Comparison of ENCODE assay signal across 8 cellular contexts in the genomic region with DNA sequence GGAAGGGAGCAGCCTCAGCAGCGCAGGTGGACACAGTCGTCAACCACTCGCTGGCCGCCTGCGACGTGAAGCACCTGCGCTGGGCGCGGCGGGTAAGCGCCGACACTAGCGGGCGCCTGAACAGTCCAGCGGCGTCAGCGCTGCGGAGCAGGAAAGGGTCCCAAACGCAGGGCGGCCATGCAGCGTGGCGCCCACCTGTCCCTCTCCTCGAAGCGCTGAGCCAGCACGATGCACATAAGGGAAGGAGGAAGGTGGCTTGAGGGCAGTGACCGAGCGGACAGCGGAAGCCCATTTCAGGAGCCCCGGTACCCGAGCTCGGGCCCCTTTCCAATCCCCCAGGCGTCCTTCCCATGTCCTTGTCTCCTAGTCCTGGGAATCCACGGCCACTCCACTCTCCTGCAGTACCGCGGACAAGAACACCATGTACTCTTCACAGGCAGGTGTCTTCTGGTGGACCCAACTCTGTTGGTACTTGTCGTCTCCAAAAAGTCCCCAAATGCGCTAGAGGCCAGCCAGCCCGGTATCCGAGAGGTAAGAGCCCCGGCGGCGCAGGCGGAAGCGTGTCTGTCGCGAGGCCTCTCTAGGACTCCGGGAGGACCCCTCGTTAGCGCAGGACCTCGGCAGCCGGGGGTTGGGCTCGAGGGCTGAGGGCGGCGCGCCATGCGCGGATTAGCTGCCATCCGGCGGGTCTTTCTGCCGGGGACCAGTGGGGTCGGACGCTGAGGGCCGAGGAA. TPM values are rescaled to one million over a fixed set of nuclear protein-coding genes. Genes with fewer than 3 reads are reported as not detected.
DNase-seq lines count a peak whose midpoint lies in the region; ATAC-seq and TF ChIP-seq lines count a peak whose summit lies in the region.

No MANE protein-coding gene starts in this region.

- peaks cover 0 to 13% (median 0%) of the 10 kb centered on the region in 7 donors for H3K27me3 ChIP-seq in heart right ventricle

- H3K4me3 ChIP-seq in heart right ventricle, result peak overlapping the region; percentile 35 to 71 (median 58)

- peak; percentile 95 for ATAC-seq in WTC11
- ATAC-seq in heart right ventricle, result peak; percentile 88 to 96 (median 94)

- H3K4me1 Mint-ChIP-seq in WTC11, result 0 out of 2 replicates have a peak, but pooled peaks cover 6% of the 10 kb centered on the region

- peaks cover 30% of the 10 kb centered on the region for H3K9me3 ChIP-seq in ES-I3 (ENCODE audit: control insufficient read depth, insufficient read depth, low read length)
- peaks cover 10 to 58% (median 43%) of the 10 kb centered on the region in 11 donors for H3K9me3 ChIP-seq in heart right ventricle

- peak overlapping the region; percentile 46 for H3K9ac ChIP-seq in ES-I3 (ENCODE audit: low read depth, low read length)

- CTCF ChIA-PET in WTC11 (lab: Charles Lee), result interaction anchor here (1.2 kb wide), 1 partner anchor 141 kb away, joined by 3 read pairs; no protein-coding TSS in a partner anchor

- WGBS in heart right ventricle, 2 donors, result 1% methylated on average over 62 to 63 of the region's 63 CpGs

- peaks cover 44% of the 10 kb centered on the region for H3K9me3 Mint-ChIP-seq in WTC11

- peaks cover 33% of the 10 kb centered on the region for H3K36me3 Mint-ChIP-seq in WTC11

- H3K36me3 ChIP-seq in ES-I3 (ENCODE audit: insufficient read depth, low read length) (no peaks in the 10 kb centered on the region; the same call in 1 of the 2 replicates), heart right ventricle (peaks cover 0 to 28% (median 8%) of the 10 kb centered on the region in 9 donors)

- H3K27me3 Mint-ChIP-seq in WTC11 (ENCODE audit: low read depth), result peaks cover 62% of the 10 kb centered on the region

- intact Hi-C loops in heart right ventricle (cut with DNase I) (loop anchor here in 1 of 10 donors (10.0 kb wide), 1 partner anchor 88 kb away; no protein-coding TSS in a partner anchor), posterior vena cava (cut with DNase I) (no loop called here)

- peak; percentile 92 for DNase-seq in WTC11 (ENCODE audit: low spot score)
- DNase-seq in heart right ventricle, result peak; percentile 72 to 82
- peak; percentile 85 for DNase-seq in posterior vena cava (ENCODE audit: low spot score)
- no peak for DNase-seq in UCSD-AML1 (lab: John Stamatoyannopoulos, UW; ENCODE audit: unreplicated experiment)
- DNase-seq in central memory CD4-positive, alpha-beta T cell, result no peak
- DNase-seq in GM20000 (ENCODE audit: low spot score), result no peak
- DNase-seq in T-helper 9 cell, result no peak

- peak overlapping the region; percentile 10 to 85 (median 74) for H3K27ac ChIP-seq in heart right ventricle

- H3K27ac Mint-ChIP-seq in WTC11, result peak overlapping the region; percentile 84

- POLR2A ChIA-PET in WTC11 (lab: Charles Lee), result interaction anchor here (1.4 kb wide), 1 partner anchor 17 kb away, joined by 3 read pairs; no protein-coding TSS in a partner anchor

- H3K4me1 ChIP-seq in ES-I3 (ENCODE audit: insufficient read depth, low read length) (no peaks in the 10 kb centered on the region), heart right ventricle (peaks cover 0 to 18% (median 8%) of the 10 kb centered on the region in 9 donors)

- TF ChIP-seq CTCF in WTC11 (IDR thresholded peaks at IDR 0.05), result no peak
- TF ChIP-seq CTCF in heart right ventricle (IDR thresholded peaks at IDR 0.05), result peak in 1 of 9 donors; percentile 9
- no peak for TF ChIP-seq CTCF in GM20000 (IDR thresholded peaks at IDR 0.05; ENCODE audit: extremely low read depth, missing control alignments)

- peak overlapping the region; percentile 89 for H3K4me3 Mint-ChIP-seq in WTC11

TF ChIP-seq in WTC11, 78 proteins besides CTCF, POLR2A, EP300 and RAD21 (continues in another document):
- TF ChIP-seq, protein P1, sequence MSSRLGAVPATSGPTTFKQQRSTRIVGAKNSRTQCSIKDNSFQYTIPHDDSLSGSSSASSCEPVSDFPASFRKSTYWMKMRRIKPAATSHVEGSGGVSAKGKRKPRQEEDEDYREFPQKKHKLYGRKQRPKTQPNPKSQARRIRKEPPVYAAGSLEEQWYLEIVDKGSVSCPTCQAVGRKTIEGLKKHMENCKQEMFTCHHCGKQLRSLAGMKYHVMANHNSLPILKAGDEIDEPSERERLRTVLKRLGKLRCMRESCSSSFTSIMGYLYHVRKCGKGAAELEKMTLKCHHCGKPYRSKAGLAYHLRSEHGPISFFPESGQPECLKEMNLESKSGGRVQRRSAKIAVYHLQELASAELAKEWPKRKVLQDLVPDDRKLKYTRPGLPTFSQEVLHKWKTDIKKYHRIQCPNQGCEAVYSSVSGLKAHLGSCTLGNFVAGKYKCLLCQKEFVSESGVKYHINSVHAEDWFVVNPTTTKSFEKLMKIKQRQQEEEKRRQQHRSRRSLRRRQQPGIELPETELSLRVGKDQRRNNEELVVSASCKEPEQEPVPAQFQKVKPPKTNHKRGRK (CRISPR knock-in tag; IDR thresholded peaks at IDR 0.05; ENCODE audit: borderline replicate concordance), result peak; percentile 89; the same call in 1 of the 2 replicates
- TF ChIP-seq GABPB1 (CRISPR knock-in tag; IDR thresholded peaks at IDR 0.05) (no peak), ZNF219 (CRISPR knock-in tag; IDR thresholded peaks at IDR 0.05; ENCODE audit: borderline replicate concordance) (peak; percentile 99), TEAD4 (CRISPR knock-in tag; IDR thresholded peaks at IDR 0.05) (peak; percentile 97), ELF4 (CRISPR knock-in tag; IDR thresholded peaks at IDR 0.05; ENCODE audit: low read depth) (peak; percentile 93), SMAD4 (CRISPR knock-in tag; IDR thresholded peaks at IDR 0.05) (peak; percentile 99), ZNF121 (CRISPR knock-in tag; IDR thresholded peaks at IDR 0.05) (peak; percentile 96), ATF1 (CRISPR knock-in tag; IDR thresholded peaks at IDR 0.05) (no peak; the same call in 1 of the 2 replicates), ETV6 (CRISPR knock-in tag; IDR thresholded peaks at IDR 0.05) (peak; percentile 94)
- TF ChIP-seq, protein P2, sequence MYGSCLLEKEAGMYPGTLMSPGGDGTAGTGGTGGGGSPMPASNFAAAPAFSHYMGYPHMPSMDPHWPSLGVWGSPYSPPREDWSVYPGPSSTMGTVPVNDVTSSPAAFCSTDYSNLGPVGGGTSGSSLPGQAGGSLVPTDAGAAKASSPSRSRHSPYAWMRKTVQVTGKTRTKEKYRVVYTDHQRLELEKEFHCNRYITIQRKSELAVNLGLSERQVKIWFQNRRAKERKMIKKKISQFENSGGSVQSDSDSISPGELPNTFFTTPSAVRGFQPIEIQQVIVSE (CRISPR knock-in tag; IDR thresholded peaks at IDR 0.05; ENCODE audit: borderline replicate concordance), result no peak
- TF ChIP-seq, protein P3, sequence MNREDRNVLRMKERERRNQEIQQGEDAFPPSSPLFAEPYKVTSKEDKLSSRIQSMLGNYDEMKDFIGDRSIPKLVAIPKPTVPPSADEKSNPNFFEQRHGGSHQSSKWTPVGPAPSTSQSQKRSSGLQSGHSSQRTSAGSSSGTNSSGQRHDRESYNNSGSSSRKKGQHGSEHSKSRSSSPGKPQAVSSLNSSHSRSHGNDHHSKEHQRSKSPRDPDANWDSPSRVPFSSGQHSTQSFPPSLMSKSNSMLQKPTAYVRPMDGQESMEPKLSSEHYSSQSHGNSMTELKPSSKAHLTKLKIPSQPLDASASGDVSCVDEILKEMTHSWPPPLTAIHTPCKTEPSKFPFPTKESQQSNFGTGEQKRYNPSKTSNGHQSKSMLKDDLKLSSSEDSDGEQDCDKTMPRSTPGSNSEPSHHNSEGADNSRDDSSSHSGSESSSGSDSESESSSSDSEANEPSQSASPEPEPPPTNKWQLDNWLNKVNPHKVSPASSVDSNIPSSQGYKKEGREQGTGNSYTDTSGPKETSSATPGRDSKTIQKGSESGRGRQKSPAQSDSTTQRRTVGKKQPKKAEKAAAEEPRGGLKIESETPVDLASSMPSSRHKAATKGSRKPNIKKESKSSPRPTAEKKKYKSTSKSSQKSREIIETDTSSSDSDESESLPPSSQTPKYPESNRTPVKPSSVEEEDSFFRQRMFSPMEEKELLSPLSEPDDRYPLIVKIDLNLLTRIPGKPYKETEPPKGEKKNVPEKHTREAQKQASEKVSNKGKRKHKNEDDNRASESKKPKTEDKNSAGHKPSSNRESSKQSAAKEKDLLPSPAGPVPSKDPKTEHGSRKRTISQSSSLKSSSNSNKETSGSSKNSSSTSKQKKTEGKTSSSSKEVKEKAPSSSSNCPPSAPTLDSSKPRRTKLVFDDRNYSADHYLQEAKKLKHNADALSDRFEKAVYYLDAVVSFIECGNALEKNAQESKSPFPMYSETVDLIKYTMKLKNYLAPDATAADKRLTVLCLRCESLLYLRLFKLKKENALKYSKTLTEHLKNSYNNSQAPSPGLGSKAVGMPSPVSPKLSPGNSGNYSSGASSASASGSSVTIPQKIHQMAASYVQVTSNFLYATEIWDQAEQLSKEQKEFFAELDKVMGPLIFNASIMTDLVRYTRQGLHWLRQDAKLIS (CRISPR knock-in tag; IDR thresholded peaks at IDR 0.05; ENCODE audit: borderline replicate concordance), result peak; percentile 61; the same call in 1 of the 2 replicates
- TF ChIP-seq, protein P4, sequence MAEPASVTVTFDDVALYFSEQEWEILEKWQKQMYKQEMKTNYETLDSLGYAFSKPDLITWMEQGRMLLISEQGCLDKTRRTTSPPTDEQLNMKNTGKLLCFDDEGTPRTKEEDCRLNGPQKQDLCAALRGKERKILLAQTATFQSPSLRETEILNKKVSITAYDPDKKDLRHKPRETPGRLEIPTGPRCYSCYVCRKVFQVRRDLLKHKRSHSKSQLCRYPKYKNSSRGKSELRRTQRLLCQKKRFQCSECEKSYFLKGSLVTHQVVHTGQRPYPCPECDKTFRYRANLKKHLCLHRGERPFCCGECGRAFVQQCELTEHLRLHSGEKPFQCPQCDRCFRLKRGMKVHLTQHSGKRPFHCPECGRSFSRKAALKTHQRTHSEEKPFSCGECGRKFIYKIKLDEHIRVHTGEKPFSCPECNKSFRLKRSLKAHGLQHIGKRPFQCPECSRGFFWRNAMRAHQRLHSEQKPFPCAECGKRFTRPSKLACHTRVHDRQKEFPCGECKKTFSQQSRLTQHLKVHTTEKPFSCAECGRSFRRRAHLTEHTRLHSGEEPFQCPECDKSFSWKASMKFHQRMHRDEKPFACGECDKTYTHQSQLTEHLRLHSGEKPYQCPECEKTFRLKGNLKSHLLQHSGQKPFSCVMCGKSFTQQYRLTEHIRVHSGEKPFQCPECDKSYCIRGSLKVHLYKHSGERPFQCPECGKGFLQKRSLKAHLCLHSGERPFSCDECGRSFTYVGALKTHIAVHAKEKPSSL (CRISPR knock-in tag; conservative IDR thresholded peaks at IDR 0.05), result no peak

RNA-seq across cellular contexts. Expression of a gene that starts 14.4 kb away (rescaled TPM):
- total RNA-seq in WTC11 (2021) (19.2 to 23.1 TPM (median 21.7 TPM) in 3 replicates), heart right ventricle (1 to 10 TPM; 2.1 to 5.8 (median 4.4) TPM), posterior vena cava (1 to 10 TPM; 3.7 to 6.3 TPM)
- 1 to 10 TPM; 3.6 to 4.3 TPM for polyA plus RNA-seq in heart right ventricle

RNA-seq across cellular contexts. Expression of a gene that starts 18.6 kb away (rescaled TPM):
- 0.20 to 0.25 TPM (median 0.23 TPM) in 3 replicates for total RNA-seq in WTC11 (2021)
- 1 to 10 TPM in 2 of 10 donors, under 1 TPM in 7, not detected in 1; 0.05 to 1.6 (median 0.06) TPM for total RNA-seq in heart right ventricle
- polyA plus RNA-seq in heart right ventricle, result under 1 TPM; 0.01 to 0.07 TPM
- under 1 TPM in 1 of 2 donors, not detected in 1; 0.19 TPM for total RNA-seq in posterior vena cava

RNA-seq across cellular contexts. Expression of a gene that starts 19.0 kb away (rescaled TPM):
- total RNA-seq in WTC11 (2021) (0.39 to 0.71 TPM (median 0.66 TPM) in 3 replicates), heart right ventricle (10 to 100 TPM in 8 of 10 donors, 1 to 10 TPM in 2; 7.6 to 14.6 (median 12.2) TPM), posterior vena cava (1 to 10 TPM; 4.1 to 4.6 TPM)
- polyA plus RNA-seq in heart right ventricle, result 1 to 10 TPM; 3.1 to 4.5 TPM

Comparison
In these comparisons a context has a peak if more than half of its experiments do, and no peak if none do; other contexts are left out.
1. DNase-seq: peak in WTC11 (single experiment), heart right ventricle (2 of 2) and posterior vena cava (single experiment); none in UCSD-AML1 (single experiment), central memory CD4-positive, alpha-beta T cell (single experiment), GM20000 (single experiment) and T-helper 9 cell (single experiment).